30 cellular contexts compared by ENCODE assay signal in genomic region chr1:18732686-18733085, GRCh38.
"Had no signal": no experiment of that assay in that cellular context is flagged by ENCODE, and none has a peak within 500 bp of the region (broad histone marks: within the 10 kb centered on the region; RNA-seq: fewer than 3 reads in every experiment).

No MANE protein-coding gene starts in this region.

- H3K27me3 ChIP-seq: ovary, uterus had no signal

- H3K27ac ChIP-seq: coronary artery, esophagus squamous epithelium, heart right ventricle, left lung, ovary, psoas muscle, skin epidermis, spleen, suprapubic skin, transverse colon, upper lobe of right lung, uterus had no signal

- H3K4me3 ChIP-seq: coronary artery, esophagus squamous epithelium, heart right ventricle, left lung, mucosa of descending colon, ovary, psoas muscle, skin epidermis, spleen, suprapubic skin, transverse colon, upper lobe of right lung, uterus had no signal

- H3K4me3 Mint-ChIP-seq: mesothelial cell of epicardium; naive B cell; natural killer cell treated with Interleukin-12 subunit alpha and Interleukin-12 subunit beta and Interleukin-15 and Interleukin-18, amount 100 ng/mL, for 72 hours; stimulated activated memory B cell treated with anti-CD40 and anti-IgM and Interleukin-4, amounts not matched to agents 10 μg/mL and 1 μg/mL and 100 μg/mL, for 72 hours; stimulated activated naive CD8-positive, alpha-beta T cell treated with anti-CD3 and anti-CD28 coated beads, Interleukin-15, Interleukin-2, amounts not matched to agents 100 ng/mL and 50 ng/mL, for 24 hours had no signal

- H3K9me3 ChIP-seq: esophagus squamous epithelium, heart right ventricle, left lung, mucosa of descending colon, ovary, psoas muscle, spleen, suprapubic skin, transverse colon, upper lobe of right lung, uterus had no signal

- H3K36me3 ChIP-seq: esophagus squamous epithelium, heart right ventricle, left lung, ovary, spleen, suprapubic skin, transverse colon, upper lobe of right lung, uterus had no signal

- H3K4me1 ChIP-seq: esophagus squamous epithelium, heart right ventricle, left lung, psoas muscle, spleen, suprapubic skin, transverse colon, upper lobe of right lung, uterus had no signal

- H3K4me1 Mint-ChIP-seq: mesothelial cell of epicardium; naive B cell; stimulated activated memory B cell treated with anti-CD40 and anti-IgM and Interleukin-4, amounts not matched to agents 10 μg/mL and 1 μg/mL and 100 μg/mL, for 72 hours had no signal

- H3K9me3 Mint-ChIP-seq: mesothelial cell of epicardium; natural killer cell treated with Interleukin-12 subunit alpha and Interleukin-12 subunit beta and Interleukin-15 and Interleukin-18, amount 100 ng/mL, for 72 hours; stimulated activated naive CD8-positive, alpha-beta T cell treated with anti-CD3 and anti-CD28 coated beads, Interleukin-15, Interleukin-2, amounts not matched to agents 100 ng/mL and 50 ng/mL, for 24 hours had no signal

- ATAC-seq: heart right ventricle; left cardiac atrium; left lung; mucosa of descending colon; natural killer cell treated with Interleukin-12 subunit alpha and Interleukin-12 subunit beta and Interleukin-15 and Interleukin-18, amount 100 ng/mL, for 72 hours; psoas muscle; right cardiac atrium; upper lobe of right lung had no signal

- H3K27ac Mint-ChIP-seq: mesothelial cell of epicardium; naive B cell; natural killer cell treated with Interleukin-12 subunit alpha and Interleukin-12 subunit beta and Interleukin-15 and Interleukin-18, amount 100 ng/mL, for 72 hours; stimulated activated memory B cell treated with anti-CD40 and anti-IgM and Interleukin-4, amounts not matched to agents 10 μg/mL and 1 μg/mL and 100 μg/mL, for 72 hours; stimulated activated naive CD8-positive, alpha-beta T cell treated with anti-CD3 and anti-CD28 coated beads, Interleukin-15, Interleukin-2, amounts not matched to agents 100 ng/mL and 50 ng/mL, for 24 hours had no signal

- DNase-seq: dermis blood vessel endothelial cell; effector memory CD4-positive, alpha-beta T cell; erythroblast; esophagus squamous epithelium; foreskin melanocyte; glutamatergic neuron; heart right ventricle; hippocampal formation; left cardiac atrium; left lung; mesenchymal stem cell; mucosa of descending colon; naive B cell; nucleus accumbens; ovary; posterior cingulate gyrus; psoas muscle; right cardiac atrium; spleen; stimulated activated CD4-positive, alpha-beta T cell treated with anti-CD3 and anti-CD28 coated beads, Interleukin-4, amount 100 ng/mL, for 4 hours; transverse colon; uterus had no signal

- H3K36me3 Mint-ChIP-seq: mesothelial cell of epicardium; naive B cell; natural killer cell treated with Interleukin-12 subunit alpha and Interleukin-12 subunit beta and Interleukin-15 and Interleukin-18, amount 100 ng/mL, for 72 hours; stimulated activated memory B cell treated with anti-CD40 and anti-IgM and Interleukin-4, amounts not matched to agents 10 μg/mL and 1 μg/mL and 100 μg/mL, for 72 hours had no signal
